8 cellular contexts compared by ENCODE assay signal in genomic region chr4:116358633-116359222, GRCh38.
A peak's percentile ranks its signal among the peaks of the same experiment; 100 is the strongest.
DNase-seq lines count a peak whose midpoint lies in the region; ATAC-seq and TF ChIP-seq lines count a peak whose summit lies in the region.
"Had no signal": no experiment of that assay in that cellular context is flagged by ENCODE, and none has a peak within 500 bp of the region (broad histone marks: within the 10 kb centered on the region; RNA-seq: fewer than 3 reads in every experiment).

No MANE protein-coding gene starts in this region.

- no peaks in the 10 kb centered on the region for H3K79me2 ChIP-seq in hepatocyte

- H3K27me3 Mint-ChIP-seq in activated T-helper 2 cell treated with anti-CD3 and anti-CD28 coated beads, Interferon-gamma antibody, Interleukin-2, Interleukin-4, amounts not matched to agents 10 μg/mL and 5 μg/mL and 100 μg/mL, durations not matched to agents 14 hours and 24 hours and 36 hours (ENCODE audit: low read depth) = no peaks in the 10 kb centered on the region

- H3K4me3 ChIP-seq in hepatocyte = no peak overlapping the region
- H3K4me3 ChIP-seq: thoracic aorta had no signal

- no peaks in the 10 kb centered on the region for H4K20me1 ChIP-seq in hepatocyte (ENCODE audit: insufficient read depth, poor library complexity, severe bottlenecking)

- H3K4me1 Mint-ChIP-seq in activated T-helper 2 cell treated with anti-CD3 and anti-CD28 coated beads, Interferon-gamma antibody, Interleukin-2, Interleukin-4, amounts not matched to agents 10 μg/mL and 5 μg/mL and 100 μg/mL, durations not matched to agents 14 hours and 24 hours and 36 hours (ENCODE audit: low read depth) = no peaks in the 10 kb centered on the region

- no peak overlapping the region for H2AFZ ChIP-seq in hepatocyte

- WGBS in hepatocyte (ENCODE audit: low lambda C conversion rate, missing lambda C conversion rate) = 27% methylated on average over 11 of the region's 11 CpGs

- no peaks in the 10 kb centered on the region for H3K9me3 Mint-ChIP-seq in activated T-helper 2 cell treated with anti-CD3 and anti-CD28 coated beads, Interferon-gamma antibody, Interleukin-2, Interleukin-4, amounts not matched to agents 10 μg/mL and 5 μg/mL and 100 μg/mL, durations not matched to agents 14 hours and 24 hours and 36 hours

- H3K9me2 ChIP-seq in hepatocyte (replicated peaks; ENCODE audit: insufficient read depth) = no peaks in the 10 kb centered on the region

- TF ChIP-seq CTCF in hepatocyte (IDR thresholded peaks at IDR 0.05; ENCODE audit: poor library complexity) = peak; percentile 78

- no peak overlapping the region for H3K4me3 Mint-ChIP-seq in activated T-helper 2 cell treated with anti-CD3 and anti-CD28 coated beads, Interferon-gamma antibody, Interleukin-2, Interleukin-4, amounts not matched to agents 10 μg/mL and 5 μg/mL and 100 μg/mL, durations not matched to agents 14 hours and 24 hours and 36 hours (ENCODE audit: low read depth)

- no peaks in the 10 kb centered on the region for H3K27me3 ChIP-seq in hepatocyte

- no peak overlapping the region for H3K4me2 ChIP-seq in hepatocyte

- H3K4me1 ChIP-seq in hepatocyte (ENCODE audit: insufficient read depth) = no peaks in the 10 kb centered on the region

- no peaks in the 10 kb centered on the region for H3K36me3 Mint-ChIP-seq in activated T-helper 2 cell treated with anti-CD3 and anti-CD28 coated beads, Interferon-gamma antibody, Interleukin-2, Interleukin-4, amounts not matched to agents 10 μg/mL and 5 μg/mL and 100 μg/mL, durations not matched to agents 14 hours and 24 hours and 36 hours (ENCODE audit: low read depth)

- no peak overlapping the region for H3K27ac ChIP-seq in hepatocyte
- H3K27ac ChIP-seq: thoracic aorta had no signal

- no peaks in the 10 kb centered on the region for H3K9me3 ChIP-seq in hepatocyte (ENCODE audit: low read depth)
- H3K9me3 ChIP-seq: thoracic aorta had no signal

- intact Hi-C loops in activated T-helper 2 cell treated with anti-CD3 and anti-CD28 coated beads, Interferon-gamma antibody, Interleukin-2, Interleukin-4, amounts not matched to agents 10 μg/mL and 5 μg/mL and 100 μg/mL, durations not matched to agents 14 hours and 24 hours and 36 hours (cut with micrococcal nuclease) = no loop called here

- peak; percentile 97 for ATAC-seq in GM19438 (IDR thresholded peaks at IDR 0.05; ENCODE audit: low read depth, unreplicated experiment)
- peak; percentile 93 for ATAC-seq in HG03196 (IDR thresholded peaks at IDR 0.05; ENCODE audit: unreplicated experiment)

- DNase-seq in GF-D8 (lab: John Stamatoyannopoulos, UW) (peak; percentile 48), NCI-H510A treated with DMSO at 0.1 percent for 48 hours (lab: John Stamatoyannopoulos, UW) (peak; percentile 35), hepatocyte (ENCODE audit: low spot score) (peak; percentile 90)
- peak; percentile 38 for DNase-seq in activated T-helper 2 cell treated with anti-CD3 and anti-CD28 coated beads, Interferon-gamma antibody, Interleukin-2, Interleukin-4, amounts not matched to agents 10 μg/mL and 5 μg/mL and 100 μg/mL, durations not matched to agents 14 hours and 24 hours and 36 hours (ENCODE audit: low spot score)
- peak; percentile 0 to 6 for DNase-seq in stimulated activated CD8-positive, alpha-beta memory T cell treated with anti-CD3 and anti-CD28 coated beads, Interleukin-15, amount 100 ng/mL, for 48 hours (ENCODE audit: low read depth in 2 of 2)

- no peak overlapping the region for H3K27ac Mint-ChIP-seq in activated T-helper 2 cell treated with anti-CD3 and anti-CD28 coated beads, Interferon-gamma antibody, Interleukin-2, Interleukin-4, amounts not matched to agents 10 μg/mL and 5 μg/mL and 100 μg/mL, durations not matched to agents 14 hours and 24 hours and 36 hours

- H3K36me3 ChIP-seq in hepatocyte (replicated peaks; ENCODE audit: insufficient read depth, low read depth) = no peaks in the 10 kb centered on the region
- H3K36me3 ChIP-seq: thoracic aorta had no signal

Comparison
In these comparisons a context has a peak if more than half of its experiments do, and no peak if none do; other contexts are left out.
1. DNase-seq: peak in every context shown above with its lines; median percentile 90 in hepatocyte; 48 in GF-D8; 38 in activated T-helper 2 cell treated with anti-CD3 and anti-CD28 coated beads, Interferon-gamma antibody, Interleukin-2, Interleukin-4, amounts not matched to agents 10 μg/mL and 5 μg/mL and 100 μg/mL, durations not matched to agents 14 hours and 24 hours and 36 hours; 35 in NCI-H510A treated with DMSO at 0.1 percent for 48 hours; 3 in stimulated activated CD8-positive, alpha-beta memory T cell treated with anti-CD3 and anti-CD28 coated beads, Interleukin-15, amount 100 ng/mL, for 48 hours.